8 cellular contexts compared by ENCODE assay signal in genomic region chr6:43454290-43455033, GRCh38. TPM values are rescaled to one million over a fixed set of nuclear protein-coding genes. Genes with fewer than 3 reads are reported as not detected.
DNase-seq lines count a peak whose midpoint lies in the region; ATAC-seq and TF ChIP-seq lines count a peak whose summit lies in the region.

No MANE protein-coding gene starts in this region.

- peak; percentile 62 for DNase-seq in A172 (ENCODE audit: low spot score)
- peak; percentile 34 for DNase-seq in MV-4-11 (lab: John Stamatoyannopoulos, UW)
- peak; percentile 32 for DNase-seq in T-helper 22 cell (ENCODE audit: low read depth)
- DNase-seq in ascending aorta (ENCODE audit: low spot score in 2 of 2) = peak; percentile 22 to 88
- peak; percentile 88 to 95 (median 95) for DNase-seq in right cardiac atrium
- peak; percentile 84 for DNase-seq in prostate gland (ENCODE audit: low spot score)
- peak; percentile 92 for DNase-seq in upper lobe of right lung

- TF ChIP-seq POLR2A in prostate gland (IDR thresholded peaks at IDR 0.05) = no peak

- intact Hi-C loops in ascending aorta (cut with DNase I) = loop anchor here (1.0 to 2.0 kb wide), 2 partner anchors 42 to 52 kb away; no protein-coding TSS in a partner anchor
- intact Hi-C loops in right cardiac atrium (cut with DNase I) = loop anchor here (2.0 to 5.0 kb wide), 4 partner anchors 43 to 53 kb away; no protein-coding TSS in a partner anchor
- intact Hi-C loops in prostate gland (cut with DNase I) = loop anchor here (2.0 kb wide), 1 partner anchor 52 kb away; no protein-coding TSS in a partner anchor
- intact Hi-C loops in upper lobe of right lung (cut with DNase I) = loop anchor here (10.0 kb wide), 1 partner anchor 50 kb away; no protein-coding TSS in a partner anchor

- H3K27ac ChIP-seq in ascending aorta (no peak overlapping the region), right cardiac atrium (ENCODE audit: low read length) (no peak overlapping the region), prostate gland (peak overlapping the region; percentile 62 to 71), upper lobe of right lung (no peak overlapping the region)

- TF ChIP-seq CTCF in ascending aorta (IDR thresholded peaks at IDR 0.05) (peak; percentile 93 to 97 (median 95)), prostate gland (IDR thresholded peaks at IDR 0.05) (peak; percentile 91 to 97 (median 94)), upper lobe of right lung (IDR thresholded peaks at IDR 0.05) (peak; percentile 98)

- H3K4me3 ChIP-seq in ascending aorta (peak overlapping the region; percentile 58 to 64), right cardiac atrium (ENCODE audit: low read length) (peak overlapping the region; percentile 36), prostate gland (peak overlapping the region; percentile 45 to 48), upper lobe of right lung (peak overlapping the region; percentile 53)

- H3K4me1 ChIP-seq in ascending aorta = peaks cover 0 to 9% of the 10 kb centered on the region in 2 donors
- H3K4me1 ChIP-seq in right cardiac atrium (ENCODE audit: control insufficient read depth, insufficient read depth, low read length) = no peaks in the 10 kb centered on the region
- no peaks in the 10 kb centered on the region for H3K4me1 ChIP-seq in prostate gland (replicated peaks)
- peaks cover 4% of the 10 kb centered on the region for H3K4me1 ChIP-seq in upper lobe of right lung

- ATAC-seq in GM18907 (IDR thresholded peaks at IDR 0.05; ENCODE audit: unreplicated experiment) (peak; percentile 58), right cardiac atrium (peak; percentile 87 to 91), upper lobe of right lung (peak; percentile 94)

- H3K36me3 ChIP-seq in ascending aorta (peaks cover 10 to 24% of the 10 kb centered on the region in 2 donors), prostate gland (peaks cover 0 to 8% of the 10 kb centered on the region in 2 donors), upper lobe of right lung (peaks cover 21% of the 10 kb centered on the region)

- H3K27me3 ChIP-seq in ascending aorta (peaks cover 5% of the 10 kb centered on the region), right cardiac atrium (ENCODE audit: control insufficient read depth, insufficient read depth) (no peaks in the 10 kb centered on the region), prostate gland (replicated peaks; ENCODE audit: insufficient read depth) (no peaks in the 10 kb centered on the region), upper lobe of right lung (peaks cover 21% of the 10 kb centered on the region)

- WGBS in right cardiac atrium = 6% methylated on average over 51 of the region's 51 CpGs
- 6% methylated on average over 43 of the region's 51 CpGs for WGBS in prostate gland

- no peaks in the 10 kb centered on the region for H3K9me3 ChIP-seq in ascending aorta
- H3K9me3 ChIP-seq in right cardiac atrium (ENCODE audit: control insufficient read depth, low read length) = no peaks in the 10 kb centered on the region
- H3K9me3 ChIP-seq in prostate gland = no peaks in the 10 kb centered on the region
- H3K9me3 ChIP-seq in upper lobe of right lung = no peaks in the 10 kb centered on the region

RNA-seq across cellular contexts. Expression of gene DLK2, which starts 0.9 kb away (rescaled TPM):
- 0.81 and 3.0 TPM in 2 replicates for total RNA-seq in A172 (2014; rRNA removed; shearing (Covaris generic))
- total RNA-seq in ascending aorta (not detected), right cardiac atrium (under 1 TPM in 3 of 4 donors, not detected in 1; 0.42 to 0.49 (median 0.47) TPM), prostate gland (10 to 100 TPM; 13.5 to 46.1 TPM), upper lobe of right lung (0.23 TPM)
- polyA plus RNA-seq in right cardiac atrium = 1.1 TPM

RNA-seq across cellular contexts. Expression of gene TJAP1, which starts 22.9 kb away (rescaled TPM):
- 10.9 and 14.3 TPM in 2 replicates for total RNA-seq in A172 (2014; rRNA removed; shearing (Covaris generic))
- total RNA-seq in ascending aorta (71.6 TPM), right cardiac atrium (10 to 100 TPM; 17.2 to 23.9 (median 20.1) TPM), prostate gland (10 to 100 TPM; 29.1 to 51.6 TPM), upper lobe of right lung (31.2 TPM)
- 15.5 TPM for polyA plus RNA-seq in right cardiac atrium

RNA-seq across cellular contexts. Expression of gene ABCC10, which starts 27.1 kb away (rescaled TPM):
- total RNA-seq in A172 (2014; rRNA removed; shearing (Covaris generic)) = 11.1 and 13.9 TPM in 2 replicates
- 4.6 TPM for total RNA-seq in ascending aorta
- total RNA-seq in right cardiac atrium = 10 to 100 TPM; 11.0 to 16.0 (median 14.0) TPM
- 12.7 TPM for polyA plus RNA-seq in right cardiac atrium
- 10 to 100 TPM; 18.0 to 38.1 TPM for total RNA-seq in prostate gland
- 30.0 TPM for total RNA-seq in upper lobe of right lung

RNA-seq across cellular contexts. Expression of gene LRRC73, which starts 55.7 kb away (rescaled TPM):
- 1.2 and 2.3 TPM in 2 replicates for total RNA-seq in A172 (2014; rRNA removed; shearing (Covaris generic))
- not detected for total RNA-seq in ascending aorta
- 1 to 10 TPM in 3 of 4 donors, under 1 TPM in 1; 0.82 to 2.5 (median 1.7) TPM for total RNA-seq in right cardiac atrium
- 1.1 TPM for polyA plus RNA-seq in right cardiac atrium
- total RNA-seq in prostate gland = 1 to 10 TPM in 1 of 2 donors, under 1 TPM in 1; 0.68 to 4.0 TPM
- total RNA-seq in upper lobe of right lung = 0.55 TPM

Comparison
In these comparisons a context has a peak if more than half of its experiments do, and no peak if none do; other contexts are left out.
1. DNase-seq: peak in every context shown above with its lines; median percentile 95 in right cardiac atrium; 92 in upper lobe of right lung; 84 in prostate gland; 62 in A172; 55 in ascending aorta; 34 in MV-4-11; 32 in T-helper 22 cell.
2. H3K27ac ChIP-seq: peak in prostate gland (2 of 2); none in ascending aorta (0 of 2), right cardiac atrium (single experiment) and upper lobe of right lung (single experiment).
3. Peak in every context shown above with its lines, with median percentiles within 50 percentile points of each other: ATAC-seq, H3K4me3 ChIP-seq and CTCF ChIP-seq.